24 cellular contexts compared by ENCODE assay signal in genomic region chr14:75025876-75026275, GRCh38.
"Had no signal": no experiment of that assay in that cellular context is flagged by ENCODE, and none has a peak within 500 bp of the region (broad histone marks: within the 10 kb centered on the region; RNA-seq: fewer than 3 reads in every experiment).

No MANE protein-coding gene starts in this region.

- H3K27ac ChIP-seq: cardiac muscle cell, VCaP had no signal

- ATAC-seq: activated T-helper 17 cell treated with anti-CD3 and anti-CD28 coated beads, Interleukin-2, amount 50 U/mL, for 72 hours; T-helper 17 cell had no signal

- H3K27me3 ChIP-seq: brain microvascular endothelial cell, cardiac muscle cell had no signal

- H3K4me3 ChIP-seq: cardiac muscle cell had no signal

- DNase-seq: activated CD4-positive, alpha-beta memory T cell treated with anti-CD3 and anti-CD28 coated beads for 36 hours; activated CD4-positive, alpha-beta T cell treated with anti-CD3 and anti-CD28 coated beads, Interleukin-2, amount 10 ng/mL, durations not matched to agents 7 days and 5 days; activated CD4-positive, CD25-positive, alpha-beta regulatory T cell; activated CD8-positive, alpha-beta memory T cell treated with anti-CD3 and anti-CD28 coated beads for 24 hours; activated gamma-delta T cell treated with Interleukin-2 at 50 U/mL for 16 hours; activated naive CD4-positive, alpha-beta T cell treated with anti-CD3 and anti-CD28 coated beads, Interleukin-2, amount 10 ng/mL, durations not matched to agents 7 days and 5 days; activated naive CD8-positive, alpha-beta T cell treated with anti-CD3 and anti-CD28 coated beads for 36 hours; activated T-cell treated with anti-CD3 and anti-CD28 coated beads, Interleukin-2, amount 50 U/mL, for 48 hours; Karpas-422; MM.1S; NCI-H1105; NCI-H1436; NCI-H1694 treated with DMSO at 0.1 percent for 48 hours; NCI-H2029 treated with DMSO at 0.1 percent for 48 hours; NCI-H510A treated with DMSO at 0.1 percent for 48 hours; NCI-H69; PC-3; SIG-M5; T-helper 17 cell; T1000 had no signal
